ENCODE assay signal across 8 cellular contexts in genomic region chr13:103188688-103189326, GRCh38.
A peak's percentile ranks its signal among the peaks of the same experiment; 100 is the strongest.
DNase-seq lines count a peak whose midpoint lies in the region; ATAC-seq and TF ChIP-seq lines count a peak whose summit lies in the region.

No MANE protein-coding gene starts in this region.

- no peak for TF ChIP-seq POLR2A in gastrocnemius medialis (IDR thresholded peaks at IDR 0.05)

- peak in 1 of 5 experiments; percentile 13 for TF ChIP-seq CTCF in gastrocnemius medialis (IDR thresholded peaks at IDR 0.05 in 4 of 5, conservative IDR thresholded peaks at IDR 0.05 in 1 of 5)

- intact Hi-C loops in gastrocnemius medialis (cut with DNase I; ENCODE audit: low total_unique reads) = no loop called here

- H3K4me3 ChIP-seq in H7 (ENCODE audit: insufficient read depth, low read depth, low read length) = no peak overlapping the region
- H3K4me3 ChIP-seq in gastrocnemius medialis = no peak overlapping the region

- H3K36me3 ChIP-seq in H7 (replicated peaks; ENCODE audit: control insufficient read depth, insufficient read depth, low read length) = no peaks in the 10 kb centered on the region
- H3K36me3 ChIP-seq in gastrocnemius medialis = no peaks in the 10 kb centered on the region

- in situ Hi-C loops in gastrocnemius medialis (cut with MboI; ENCODE audit: low sequenced_read_pairs in 4 of 4) = no loop called here

- H3K27me3 ChIP-seq in H7 (ENCODE audit: control insufficient read depth, insufficient read depth, low read length) (no peaks in the 10 kb centered on the region), gastrocnemius medialis (no peaks in the 10 kb centered on the region)

- ATAC-seq in GM18499 (IDR thresholded peaks at IDR 0.05; ENCODE audit: insufficient read depth, unreplicated experiment) (peak; percentile 46), HG03175 (IDR thresholded peaks at IDR 0.05; ENCODE audit: unreplicated experiment) (peak; percentile 61), gastrocnemius medialis (no peak)

- no peaks in the 10 kb centered on the region for H3K9me3 ChIP-seq in gastrocnemius medialis

- no peak overlapping the region for H3K27ac ChIP-seq in gastrocnemius medialis

- no peaks in the 10 kb centered on the region for H3K4me1 ChIP-seq in gastrocnemius medialis

- DNase-seq in RKO (ENCODE audit: low spot score) (peak; percentile 45), glomerular visceral epithelial cell (ENCODE audit: extremely low spot score) (peak; percentile 30), H7 (no peak), T-helper 1 cell (no peak), gastrocnemius medialis (no peak), islet precursor cell (no peak)

Comparison
In these comparisons a context has a peak if more than half of its experiments do, and no peak if none do; other contexts are left out.
1. ATAC-seq: peak in GM18499 (single experiment) and HG03175 (single experiment); none in gastrocnemius medialis (0 of 2).
2. DNase-seq: peak in RKO (single experiment) and glomerular visceral epithelial cell (single experiment); none in H7 (single experiment), T-helper 1 cell (0 of 5), gastrocnemius medialis (0 of 2) and islet precursor cell (single experiment).